9 cellular contexts compared by ENCODE assay signal in the genomic region with DNA sequence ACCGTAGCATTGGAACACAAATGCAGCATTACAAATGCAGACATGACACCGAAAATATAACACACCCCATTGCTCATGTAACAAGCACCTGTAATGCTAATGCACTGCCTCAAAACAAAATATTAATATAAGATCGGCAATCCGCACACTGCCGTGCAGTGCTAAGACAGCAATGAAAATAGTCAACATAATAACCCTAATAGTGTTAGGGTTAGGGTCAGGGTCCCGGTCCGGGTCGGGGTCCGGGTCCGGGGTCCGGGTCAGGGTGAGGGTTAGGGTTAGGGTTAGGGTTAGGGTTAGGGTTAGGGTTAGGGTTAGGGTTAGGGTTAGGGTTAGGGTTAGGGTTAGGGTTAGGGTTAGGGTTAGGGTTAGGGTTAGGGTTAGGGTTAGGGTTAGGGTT. TPM values are rescaled to one million over a fixed set of nuclear protein-coding genes. Genes with fewer than 3 reads are reported as not detected.
"Had no signal": no experiment of that assay in that cellular context is flagged by ENCODE, and none has a peak within 500 bp of the region (broad histone marks: within the 10 kb centered on the region; RNA-seq: fewer than 3 reads in every experiment).

No MANE protein-coding gene starts in this region.

RNA-seq across cellular contexts. Expression of gene ANHX, which starts 29.0 kb away (rescaled TPM):
- total RNA-seq: LHCN-M2, MCF 10A, NCI-H460, OCI-LY7, PC-9, Right ventricle myocardium inferior, RPMI7951, SJCRH30, SK-MEL-5 had no signal
